In the genomic region with DNA sequence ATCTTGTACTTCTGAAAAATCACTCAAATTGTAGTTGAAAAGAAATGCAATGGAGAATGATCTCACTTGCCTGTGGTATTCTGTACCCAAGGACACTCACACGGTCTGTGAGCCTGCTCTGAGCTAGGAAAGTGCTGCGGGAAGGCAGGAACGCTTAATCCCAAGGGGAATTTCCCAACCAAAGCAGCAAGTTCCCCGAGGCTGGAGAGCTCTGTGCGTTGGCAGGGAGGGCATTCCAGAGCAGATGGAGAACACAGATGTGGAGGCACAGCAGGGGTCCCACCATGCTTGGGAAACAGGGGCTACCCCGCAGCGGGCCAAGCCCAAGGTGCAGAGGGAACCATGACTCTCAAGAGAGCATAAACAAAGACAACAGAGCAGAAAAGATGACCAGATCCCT, we compare ENCODE assay signal across 8 cellular contexts. TPM values are rescaled to one million over a fixed set of nuclear protein-coding genes. Genes with fewer than 3 reads are reported as not detected.
DNase-seq lines count a peak whose midpoint lies in the region; ATAC-seq and TF ChIP-seq lines count a peak whose summit lies in the region.

No MANE protein-coding gene starts in this region.

- peak overlapping the region; percentile 50 for H3K27ac ChIP-seq in mesodermal cell (ENCODE audit: low read depth, low read length, severe bottlenecking)

- peaks cover 28% of the 10 kb centered on the region for H3K4me1 ChIP-seq in mesodermal cell (ENCODE audit: control insufficient read depth, insufficient read depth, low read length, poor library complexity, severe bottlenecking)

- 50 to 60% methylated on average over 6 to 7 of the region's 7 CpGs for WGBS in mesodermal cell (ENCODE audit: insufficient coverage in 2 of 2), 2 experiments

- DNase-seq in Right ventricle myocardium inferior (ENCODE audit: missing footprints) (no peak), cardiac septum (ENCODE audit: low spot score) (no peak), epithelial cell of proximal tubule (ENCODE audit: low read depth) (peak; percentile 70), NCI-H345 (lab: John Stamatoyannopoulos, UW) (no peak), NCI-H82 (lab: John Stamatoyannopoulos, UW) (no peak)

- ATAC-seq in Right ventricle myocardium inferior: peak; percentile 54
- no peak for ATAC-seq in HG03175 (IDR thresholded peaks at IDR 0.05; ENCODE audit: unreplicated experiment)
- ATAC-seq in HG03045 (IDR thresholded peaks at IDR 0.05; ENCODE audit: unreplicated experiment): no peak

- TF ChIP-seq CTCF in epithelial cell of proximal tubule (conservative IDR thresholded peaks at IDR 0.05; ENCODE audit: low read depth, low read length): no peak

- intact Hi-C loops in Right ventricle myocardium inferior (cut with DNase I): no loop called here
- intact Hi-C loops in cardiac septum (cut with DNase I): no loop called here

- H3K36me3 ChIP-seq in mesodermal cell (ENCODE audit: control insufficient read depth, insufficient read depth, low read length): peaks cover 16% of the 10 kb centered on the region

- H3K9me3 ChIP-seq in mesodermal cell (ENCODE audit: control insufficient read depth, low read length): no peaks in the 10 kb centered on the region

- H3K4me3 ChIP-seq in epithelial cell of proximal tubule (ENCODE audit: low read depth, low read length): no peak overlapping the region
- H3K4me3 ChIP-seq in mesodermal cell (ENCODE audit: extremely low read depth, insufficient read depth, low read length, poor library complexity, severe bottlenecking): no peak overlapping the region

RNA-seq across cellular contexts. Expression of a gene that starts 13.6 kb away (rescaled TPM):
- total RNA-seq in Right ventricle myocardium inferior: 327 TPM
- 518 TPM for total RNA-seq in cardiac septum
- 52.9 and 58.5 TPM in 2 replicates for total RNA-seq in epithelial cell of proximal tubule
- polyA plus RNA-seq in mesodermal cell (2013, experiment 1 of 2): 67.2 TPM
- 68.2 TPM for polyA plus RNA-seq in mesodermal cell (2013, experiment 2 of 2)
